34 cellular contexts compared by ENCODE assay signal in the genomic region with DNA sequence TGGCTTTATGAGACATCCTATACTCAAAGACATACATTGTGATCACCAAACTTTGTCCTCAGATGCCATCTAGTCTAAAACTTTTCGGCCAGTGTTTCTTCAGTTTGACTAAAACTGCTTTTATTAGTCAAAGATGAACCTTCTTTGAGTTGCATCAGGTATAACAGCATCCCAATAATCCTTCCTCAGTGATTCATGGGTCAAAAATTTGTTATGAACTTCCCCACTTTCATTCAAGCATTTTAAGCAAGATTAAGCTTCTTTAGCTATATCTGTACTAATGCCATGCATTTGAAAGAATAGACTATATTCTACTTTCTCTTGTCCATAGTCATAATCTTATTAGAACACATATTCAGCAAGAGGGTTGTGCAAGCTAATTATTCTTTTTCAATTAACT.
"Had no signal": no experiment of that assay in that cellular context is flagged by ENCODE, and none has a peak within 500 bp of the region (broad histone marks: within the 10 kb centered on the region; RNA-seq: fewer than 3 reads in every experiment).

No MANE protein-coding gene starts in this region.

- H3K27ac Mint-ChIP-seq: activated B cell treated with CpG ODN at 0.5 μM for 24 hours; activated CD4-positive, alpha-beta memory T cell treated with anti-CD3 and anti-CD28 coated beads for 36 hours; activated naive CD4-positive, alpha-beta T cell treated with anti-CD3 and anti-CD28 coated beads for 36 hours; activated naive CD4-positive, alpha-beta T cell treated with anti-CD3 and anti-CD28 coated beads, Interleukin-2, amount 50 U/mL, for 72 hours; activated T-helper 1 cell treated with anti-CD3 and anti-CD28 coated beads, Interleukin-12 subunit alpha, Interleukin-12 subunit beta, Interleukin-2, Interleukin-4 antibody, amounts not matched to agents 30 ng/mL and 10 ng/mL and 1 ng/mL, durations not matched to agents 14 hours and 24 hours and 36 hours had no signal

- H3K36me3 Mint-ChIP-seq: activated CD4-positive, alpha-beta memory T cell treated with anti-CD3 and anti-CD28 coated beads for 36 hours; activated naive CD4-positive, alpha-beta T cell treated with anti-CD3 and anti-CD28 coated beads, Interleukin-2, amount 50 U/mL, for 72 hours had no signal

- H3K4me1 Mint-ChIP-seq: activated B cell treated with CpG ODN at 0.5 μM for 24 hours had no signal

- FAIRE-seq: TTC549 had no signal

- H3K4me2 ChIP-seq: PC-9 had no signal

- H3K27me3 Mint-ChIP-seq: activated B cell treated with CpG ODN at 0.5 μM for 24 hours; activated CD4-positive, alpha-beta memory T cell treated with anti-CD3 and anti-CD28 coated beads for 36 hours had no signal

- DNase-seq: activated B cell treated with CpG ODN at 0.5 μM for 24 hours; activated CD4-positive, alpha-beta memory T cell treated with anti-CD3 and anti-CD28 coated beads for 36 hours; activated CD4-positive, alpha-beta T cell treated with anti-CD3 and anti-CD28 coated beads for 4 hours; activated CD4-positive, alpha-beta T cell treated with anti-CD3 and anti-CD28 coated beads, Interleukin-2, amount 50 U/mL, for 1 hour; activated CD4-positive, CD25-positive, alpha-beta regulatory T cell treated with anti-CD3 and anti-CD28 coated beads, Interleukin-2, amount 50 U/mL, for 72 hours; activated CD8-positive, alpha-beta memory T cell treated with anti-CD3 and anti-CD28 coated beads, Interleukin-2, amount 50 U/mL, for 4 hours; activated gamma-delta T cell treated with Interleukin-2 at 50 U/mL for 16 hours; activated naive CD4-positive, alpha-beta T cell treated with anti-CD3 and anti-CD28 coated beads for 36 hours; activated T-cell treated with anti-CD3 and anti-CD28 coated beads for 4 hours; activated T-cell treated with anti-CD3 and anti-CD28 coated beads, Interleukin-2, amount 50 U/mL, for 4 hours; adrenal gland; anterior cingulate cortex; brain microvascular endothelial cell; central memory CD4-positive, alpha-beta T cell; Kasumi-1; KG1; MG63; NCI-H1048; NCI-H1105 treated with DMSO at 0.1 percent for 48 hours; NCI-H1436; NCI-H1694; NCI-H1930; NCI-H2081 treated with DMSO at 0.1 percent for 48 hours; NCI-H345; NCI-H524 treated with DMSO at 0.1 percent for 48 hours; NK-92 treated with Interleukin-12 subunit alpha and Interleukin-12 subunit beta, amount 100 ng/mL, for 24 hours; PC-9; SHP77; SJCRH30 had no signal

- H3K4me3 Mint-ChIP-seq: activated B cell treated with CpG ODN at 0.5 μM for 24 hours; activated CD4-positive, alpha-beta memory T cell treated with anti-CD3 and anti-CD28 coated beads for 36 hours; activated naive CD4-positive, alpha-beta T cell treated with anti-CD3 and anti-CD28 coated beads for 36 hours; activated T-cell treated with anti-CD3 and anti-CD28 coated beads, Interleukin-2, amount 50 U/mL, for 4 hours; activated T-helper 1 cell treated with anti-CD3 and anti-CD28 coated beads, Interleukin-12 subunit alpha, Interleukin-12 subunit beta, Interleukin-2, Interleukin-4 antibody, amounts not matched to agents 30 ng/mL and 10 ng/mL and 1 ng/mL, durations not matched to agents 14 hours and 24 hours and 36 hours had no signal

- H2AFZ ChIP-seq: PC-9 had no signal

- H3K27me3 ChIP-seq: adrenal gland, brain microvascular endothelial cell, MG63, SJCRH30 had no signal

- H3K4me1 ChIP-seq: adrenal gland, SJCRH30 had no signal

- H3K36me3 ChIP-seq: adrenal gland, brain microvascular endothelial cell, MG63, SJCRH30 had no signal

- H3K9me3 ChIP-seq: adrenal gland, MG63, SJCRH30 had no signal

- H3K4me3 ChIP-seq: adrenal gland, MG63, PC-9, SJCRH30, SK-N-MC had no signal

- ATAC-seq: activated naive CD4-positive, alpha-beta T cell treated with anti-CD3 and anti-CD28 coated beads, Interleukin-2, amount 50 U/mL, for 72 hours; activated T-cell treated with anti-CD3 and anti-CD28 coated beads, Interleukin-2, amount 50 U/mL, for 4 hours had no signal

- H3K9me3 Mint-ChIP-seq: activated naive CD4-positive, alpha-beta T cell treated with anti-CD3 and anti-CD28 coated beads for 36 hours; activated naive CD4-positive, alpha-beta T cell treated with anti-CD3 and anti-CD28 coated beads, Interleukin-2, amount 50 U/mL, for 72 hours; activated T-helper 1 cell treated with anti-CD3 and anti-CD28 coated beads, Interleukin-12 subunit alpha, Interleukin-12 subunit beta, Interleukin-2, Interleukin-4 antibody, amounts not matched to agents 30 ng/mL and 10 ng/mL and 1 ng/mL, durations not matched to agents 14 hours and 24 hours and 36 hours had no signal

- H3K27ac ChIP-seq: adrenal gland, brain microvascular endothelial cell, PC-9, SJCRH30, SK-N-MC, VCaP had no signal
